In genomic region chr2:241885701-241886643, GRCh38 we compare ENCODE assay signal across 20 cellular contexts. TPM values are rescaled to one million over a fixed set of nuclear protein-coding genes. Genes with fewer than 3 reads are reported as not detected.
DNase-seq lines count a peak whose midpoint lies in the region; TF ChIP-seq lines count a peak whose summit lies in the region.
"Had no signal": no experiment of that assay in that cellular context is flagged by ENCODE, and none has a peak within 500 bp of the region (broad histone marks: within the 10 kb centered on the region; RNA-seq: fewer than 3 reads in every experiment).

No MANE protein-coding gene starts in this region.

- TF ChIP-seq CTCF in NB4 (IDR thresholded peaks at IDR 0.05; ENCODE audit: low read depth, low read length) (no peak), WERI-Rb-1 (IDR thresholded peaks at IDR 0.05; ENCODE audit: low read depth, low read length) (no peak), spleen (IDR thresholded peaks at IDR 0.05 in 8 of 11, conservative IDR thresholded peaks at IDR 0.05 in 3 of 11) (no peak)

- H3K36me3 ChIP-seq in WERI-Rb-1, result peaks cover 6% of the 10 kb centered on the region
- peaks cover 0 to 36% (median 0%) of the 10 kb centered on the region in 6 donors for H3K36me3 ChIP-seq in spleen
- H3K36me3 ChIP-seq: ascending aorta, thoracic aorta had no signal

- H3K4me1 Mint-ChIP-seq in activated naive CD4-positive, alpha-beta T cell treated with anti-CD3 and anti-CD28 coated beads, Interleukin-2, amount 10 ng/mL, durations not matched to agents 7 days and 5 days, result peaks cover 48% of the 10 kb centered on the region
- peaks cover 50% of the 10 kb centered on the region for H3K4me1 Mint-ChIP-seq in activated naive CD4-positive, alpha-beta T cell treated with anti-CD3 and anti-CD28 coated beads for 36 hours (ENCODE audit: low read depth)

- H3K27ac ChIP-seq in WERI-Rb-1 (peak overlapping the region; percentile 81), spleen (no peak overlapping the region)
- H3K27ac ChIP-seq: ascending aorta, parathyroid adenoma, thoracic aorta had no signal

- H3K9me3 ChIP-seq in WERI-Rb-1 (ENCODE audit: severe bottlenecking), result peaks cover 2% of the 10 kb centered on the region
- peaks cover 0 to 6% (median 0%) of the 10 kb centered on the region in 8 donors for H3K9me3 ChIP-seq in spleen
- H3K9me3 ChIP-seq: ascending aorta, thoracic aorta had no signal

- 72 to 83% (median 76%) methylated on average over 19 to 21 of the region's 21 CpGs for WGBS in spleen, 5 donors

- H3K27me3 Mint-ChIP-seq in activated naive CD4-positive, alpha-beta T cell treated with anti-CD3 and anti-CD28 coated beads, Interleukin-2, amount 10 ng/mL, durations not matched to agents 7 days and 5 days, result peaks cover 5% of the 10 kb centered on the region
- H3K27me3 Mint-ChIP-seq in activated naive CD4-positive, alpha-beta T cell treated with anti-CD3 and anti-CD28 coated beads for 36 hours (ENCODE audit: low read depth), result no peaks in the 10 kb centered on the region

- H3K4me3 Mint-ChIP-seq in activated naive CD4-positive, alpha-beta T cell treated with anti-CD3 and anti-CD28 coated beads, Interleukin-2, amount 10 ng/mL, durations not matched to agents 7 days and 5 days, result no peak overlapping the region
- no peak overlapping the region for H3K4me3 Mint-ChIP-seq in activated naive CD4-positive, alpha-beta T cell treated with anti-CD3 and anti-CD28 coated beads for 36 hours
- H3K4me3 Mint-ChIP-seq: T-helper 2 cell treated with Interferon-gamma antibody and Interleukin-4, amounts not matched to agents 5 μg/mL and 100 μg/mL, for 36 hours had no signal

- H3K27me3 ChIP-seq in WERI-Rb-1 (ENCODE audit: insufficient read depth, low read depth, severe bottlenecking) (no peaks in the 10 kb centered on the region), spleen (replicated peaks in 1 of 7) (no peaks in the 10 kb centered on the region)
- H3K27me3 ChIP-seq: ascending aorta had no signal

- H3K4me1 ChIP-seq in spleen, result peaks cover 12 to 63% (median 24%) of the 10 kb centered on the region in 6 donors

- DNase-seq in activated naive CD4-positive, alpha-beta T cell treated with anti-CD3 and anti-CD28 coated beads, Interleukin-2, amount 10 ng/mL, durations not matched to agents 7 days and 5 days, result no peak
- no peak for DNase-seq in activated naive CD4-positive, alpha-beta T cell treated with anti-CD3 and anti-CD28 coated beads for 36 hours
- DNase-seq in NB4 (ENCODE audit: low read depth), result peak; percentile 36
- DNase-seq in WERI-Rb-1, result peak; percentile 89
- peak; percentile 67 for DNase-seq in spleen
- DNase-seq in HPDE6-E6E7 (ENCODE audit: extremely low spot score), result no peak
- DNase-seq in NCI-H526 (lab: John Stamatoyannopoulos, UW), result no peak
- DNase-seq in NCI-H1048 (lab: John Stamatoyannopoulos, UW), result no peak
- DNase-seq: activated CD4-positive, alpha-beta T cell treated with anti-CD3 and anti-CD28 coated beads, Interleukin-2, amount 50 U/mL, for 1 hour; KG1; stimulated activated CD4-positive, alpha-beta T cell treated with anti-CD3 and anti-CD28 coated beads, Interleukin-12 subunit alpha, Interleukin-12 subunit beta, amount 100 ng/mL, for 4 hours had no signal

- H3K36me3 Mint-ChIP-seq in activated naive CD4-positive, alpha-beta T cell treated with anti-CD3 and anti-CD28 coated beads, Interleukin-2, amount 10 ng/mL, durations not matched to agents 7 days and 5 days, result peaks cover 35% of the 10 kb centered on the region
- H3K36me3 Mint-ChIP-seq in activated naive CD4-positive, alpha-beta T cell treated with anti-CD3 and anti-CD28 coated beads for 36 hours (ENCODE audit: low read depth), result peaks cover 38% of the 10 kb centered on the region

- CTCF ChIA-PET in activated naive CD4-positive, alpha-beta T cell treated with anti-CD3 and anti-CD28 coated beads, Interleukin-2, amount 10 ng/mL, durations not matched to agents 7 days and 5 days (lab: Charles Lee), result no interaction called here
- CTCF ChIA-PET in activated naive CD4-positive, alpha-beta T cell treated with anti-CD3 and anti-CD28 coated beads for 36 hours (lab: Charles Lee), result no interaction called here

- peak overlapping the region; percentile 46 for H3K27ac Mint-ChIP-seq in activated naive CD4-positive, alpha-beta T cell treated with anti-CD3 and anti-CD28 coated beads, Interleukin-2, amount 10 ng/mL, durations not matched to agents 7 days and 5 days
- no peak overlapping the region for H3K27ac Mint-ChIP-seq in activated naive CD4-positive, alpha-beta T cell treated with anti-CD3 and anti-CD28 coated beads for 36 hours
- H3K27ac Mint-ChIP-seq: T-helper 2 cell treated with Interferon-gamma antibody and Interleukin-4, amounts not matched to agents 5 μg/mL and 100 μg/mL, for 36 hours had no signal

- intact Hi-C loops in activated naive CD4-positive, alpha-beta T cell treated with anti-CD3 and anti-CD28 coated beads for 36 hours (cut with micrococcal nuclease), result loop anchor here (10.0 kb wide), 1 partner anchor 1321 kb away; the partner anchor contains the start of genes DUSP28 and RNPEPL1
- intact Hi-C loops in spleen (cut with DNase I; ENCODE audit: low total_unique reads), result no loop called here

- H3K9me3 Mint-ChIP-seq in activated naive CD4-positive, alpha-beta T cell treated with anti-CD3 and anti-CD28 coated beads, Interleukin-2, amount 10 ng/mL, durations not matched to agents 7 days and 5 days, result peaks cover 6% of the 10 kb centered on the region
- H3K9me3 Mint-ChIP-seq in activated naive CD4-positive, alpha-beta T cell treated with anti-CD3 and anti-CD28 coated beads for 36 hours, result peaks cover 2% of the 10 kb centered on the region
- H3K9me3 Mint-ChIP-seq: T-helper 2 cell treated with Interferon-gamma antibody and Interleukin-4, amounts not matched to agents 5 μg/mL and 100 μg/mL, for 36 hours had no signal

- H3K4me3 ChIP-seq in NB4 (ENCODE audit: low read depth, low read length) (no peak overlapping the region), WERI-Rb-1 (ENCODE audit: low read depth, low read length) (peak overlapping the region; percentile 45), spleen (no peak overlapping the region)
- H3K4me3 ChIP-seq: ascending aorta, thoracic aorta had no signal

- TF ChIP-seq POLR2A in NB4 (IDR thresholded peaks at IDR 0.05; ENCODE audit: extremely low read depth, insufficient read length) (no peak), spleen (IDR thresholded peaks at IDR 0.05) (no peak)

RNA-seq across cellular contexts. Expression of gene RTP5, which starts 16.4 kb away (rescaled TPM):
- not detected for total RNA-seq in activated naive CD4-positive, alpha-beta T cell treated with anti-CD3 and anti-CD28 coated beads for 36 hours
- total RNA-seq in spleen, result 1 to 10 TPM in 4 of 7 donors, under 1 TPM in 3; 0.34 to 2.2 (median 1.0) TPM
- polyA plus RNA-seq in spleen, result under 1 TPM; 0.39 to 0.93 (median 0.49) TPM
- total RNA-seq: ascending aorta, dermis microvascular lymphatic vessel endothelial cell, fibroblast of lung, lung microvascular endothelial cell, RPMI7951 had no signal
- polyA plus RNA-seq: AG04450, fibroblast of lung had no signal

RNA-seq across cellular contexts. Expression of gene PDCD1, which starts 27.3 kb away (rescaled TPM):
- total RNA-seq in activated naive CD4-positive, alpha-beta T cell treated with anti-CD3 and anti-CD28 coated beads for 36 hours, result 1 to 10 TPM; 6.9 to 8.3 TPM
- total RNA-seq in spleen, result 1 to 10 TPM; 3.1 to 7.9 (median 5.4) TPM
- polyA plus RNA-seq in spleen, result 1 to 10 TPM; 2.7 to 7.3 (median 5.2) TPM
- total RNA-seq: ascending aorta, dermis microvascular lymphatic vessel endothelial cell, fibroblast of lung, lung microvascular endothelial cell, RPMI7951 had no signal
- polyA plus RNA-seq: AG04450, fibroblast of lung had no signal

Comparison
In these comparisons a context has a peak if more than half of its experiments do, and no peak if none do; other contexts are left out.
1. DNase-seq: peak in NB4 (single experiment), WERI-Rb-1 (single experiment) and spleen (single experiment); none in activated naive CD4-positive, alpha-beta T cell treated with anti-CD3 and anti-CD28 coated beads, Interleukin-2, amount 10 ng/mL, durations not matched to agents 7 days and 5 days (single experiment), activated naive CD4-positive, alpha-beta T cell treated with anti-CD3 and anti-CD28 coated beads for 36 hours (single experiment), HPDE6-E6E7 (single experiment), NCI-H526 (0 of 2) and NCI-H1048 (single experiment).